21 cellular contexts compared by ENCODE assay signal in the genomic region with DNA sequence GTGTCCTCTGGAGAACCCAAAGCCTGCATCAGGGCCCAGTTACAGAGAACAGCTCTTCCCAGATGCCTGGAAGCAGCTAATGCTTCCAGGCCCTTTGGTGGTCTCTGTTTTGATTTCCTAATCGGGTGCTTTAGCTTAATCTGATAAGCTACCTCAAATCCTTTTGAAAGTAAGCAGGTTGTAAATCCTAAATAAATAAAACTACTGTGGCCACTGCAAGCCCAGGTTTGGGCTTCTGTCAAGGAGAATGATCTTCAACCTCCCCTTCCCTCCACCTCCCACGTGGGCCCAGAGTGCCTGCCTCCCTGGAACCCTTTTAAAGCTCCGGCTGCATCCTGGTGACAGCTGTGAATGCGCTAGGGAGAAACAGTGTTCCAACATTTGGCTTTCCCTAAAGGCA.
"Had no signal": no experiment of that assay in that cellular context is flagged by ENCODE, and none has a peak within 500 bp of the region (broad histone marks: within the 10 kb centered on the region; RNA-seq: fewer than 3 reads in every experiment).

No MANE protein-coding gene starts in this region.

- H3K9me3 Mint-ChIP-seq: activated naive CD4-positive, alpha-beta T cell treated with anti-CD3 and anti-CD28 coated beads, Interleukin-2, amount 50 U/mL, for 72 hours; immature natural killer cell; natural killer cell; stimulated activated naive B cell treated with anti-CD40 and anti-IgM and Interleukin-4, amounts not matched to agents 10 μg/mL and 1 μg/mL and 100 μg/mL, for 72 hours had no signal

- H3K27me3 Mint-ChIP-seq: brain; stimulated activated naive B cell treated with anti-CD40 and anti-IgM and Interleukin-4, amounts not matched to agents 10 μg/mL and 1 μg/mL and 100 μg/mL, for 72 hours had no signal

- ATAC-seq: activated naive CD4-positive, alpha-beta T cell treated with anti-CD3 and anti-CD28 coated beads, Interleukin-2, amount 50 U/mL, for 72 hours; foreskin keratinocyte; left ventricle myocardium superior; natural killer cell; stimulated activated naive B cell treated with anti-CD40 and anti-IgM and Interleukin-4, amounts not matched to agents 10 μg/mL and 1 μg/mL and 100 μg/mL, for 72 hours; WTC11 had no signal

- H3K4me1 Mint-ChIP-seq: immature natural killer cell; natural killer cell; stimulated activated naive B cell treated with anti-CD40 and anti-IgM and Interleukin-4, amounts not matched to agents 10 μg/mL and 1 μg/mL and 100 μg/mL, for 72 hours; WTC11 had no signal

- DNase-seq: activated T-cell treated with anti-CD3 and anti-CD28 coated beads, Interleukin-2, amount 50 U/mL, for 1 hour; aorta; effector CD4-positive, alpha-beta T cell; erythroblast; foreskin keratinocyte; immature natural killer cell; kidney glomerular epithelial cell; left ventricle myocardium superior; mammary epithelial cell; midbrain; natural killer cell; retina; stimulated activated CD4-positive, alpha-beta T cell treated with anti-CD3 and anti-CD28 coated beads, Interleukin-2, amount 100 ng/mL, for 48 hours; stimulated activated CD8-positive, alpha-beta memory T cell treated with anti-CD3 and anti-CD28 coated beads, Interleukin-4, amount 100 ng/mL, for 48 hours; stimulated activated naive B cell treated with anti-CD40 and anti-IgM and Interleukin-4, amounts not matched to agents 10 μg/mL and 1 μg/mL and 100 μg/mL, for 72 hours; testis; trophoblast cell had no signal

- H3K4me3 ChIP-seq: testis had no signal

- H3K4me3 Mint-ChIP-seq: brain; immature natural killer cell; natural killer cell; stimulated activated naive B cell treated with anti-CD40 and anti-IgM and Interleukin-4, amounts not matched to agents 10 μg/mL and 1 μg/mL and 100 μg/mL, for 72 hours; WTC11 had no signal

- H3K36me3 Mint-ChIP-seq: activated naive CD4-positive, alpha-beta T cell treated with anti-CD3 and anti-CD28 coated beads, Interleukin-2, amount 50 U/mL, for 72 hours; brain; immature natural killer cell; natural killer cell; stimulated activated naive B cell treated with anti-CD40 and anti-IgM and Interleukin-4, amounts not matched to agents 10 μg/mL and 1 μg/mL and 100 μg/mL, for 72 hours; WTC11 had no signal

- H3K27ac ChIP-seq: foreskin keratinocyte, testis had no signal

- H3K4me1 ChIP-seq: testis had no signal

- H3K27me3 ChIP-seq: foreskin keratinocyte, testis had no signal

- H3K9me3 ChIP-seq: testis had no signal

- H3K27ac Mint-ChIP-seq: activated naive CD4-positive, alpha-beta T cell treated with anti-CD3 and anti-CD28 coated beads, Interleukin-2, amount 50 U/mL, for 72 hours; immature natural killer cell; natural killer cell; progenitor cell of endocrine pancreas; stimulated activated naive B cell treated with anti-CD40 and anti-IgM and Interleukin-4, amounts not matched to agents 10 μg/mL and 1 μg/mL and 100 μg/mL, for 72 hours; WTC11 had no signal
